ENCODE assay signal across 19 cellular contexts in the genomic region with DNA sequence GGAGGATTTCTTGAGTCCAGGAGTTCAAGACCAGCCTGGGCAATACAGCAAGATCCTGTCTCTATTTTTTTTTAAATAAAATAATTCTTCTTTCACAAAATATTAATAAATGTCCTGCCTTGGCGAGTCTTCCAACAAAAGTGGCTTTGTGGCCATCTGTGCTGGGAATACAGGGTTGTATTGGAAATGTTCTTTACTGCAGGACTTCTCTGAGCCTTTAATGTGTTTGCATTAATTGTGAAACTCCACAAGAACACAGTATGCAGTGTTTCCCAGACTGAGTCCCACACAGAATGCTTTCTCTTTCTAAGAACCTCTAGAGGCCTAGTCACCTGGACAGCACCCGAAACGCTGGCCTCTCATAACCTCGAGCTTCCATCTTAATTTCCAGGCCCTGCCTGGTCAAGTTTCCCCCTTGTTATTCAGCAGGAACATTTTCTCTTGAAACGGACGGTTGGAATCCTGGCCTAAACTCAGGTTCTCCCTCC.
DNase-seq lines count a peak whose midpoint lies in the region; ATAC-seq, FAIRE-seq and TF ChIP-seq lines count a peak whose summit lies in the region.
"Had no signal": no experiment of that assay in that cellular context is flagged by ENCODE, and none has a peak within 500 bp of the region (broad histone marks: within the 10 kb centered on the region; RNA-seq: fewer than 3 reads in every experiment).

No MANE protein-coding gene starts in this region.

- peak overlapping the region; percentile 47 for H3K4me3 Mint-ChIP-seq in endodermal cell
- H3K4me3 Mint-ChIP-seq: activated CD4-positive, alpha-beta memory T cell treated with anti-CD3 and anti-CD28 coated beads for 36 hours; stimulated activated naive CD8-positive, alpha-beta T cell treated with anti-CD3 and anti-CD28 coated beads, Interleukin-15, Interleukin-2, amounts not matched to agents 100 ng/mL and 50 ng/mL, for 24 hours had no signal

- H3K9ac ChIP-seq in HCT116 (ENCODE audit: low read length) = peak overlapping the region; percentile 66
- H3K9ac ChIP-seq in endodermal cell (ENCODE audit: extremely low read depth, low read length, poor library complexity, severe bottlenecking) = no peak overlapping the region

- no peaks in the 10 kb centered on the region for H3K4me1 ChIP-seq in A549
- H3K4me1 ChIP-seq in HCT116 (ENCODE audit: control insufficient read depth in 1 of 2, insufficient read depth in 2 of 2, low read length in 2 of 2) = no peaks in the 10 kb centered on the region
- H3K4me1 ChIP-seq in endodermal cell (ENCODE audit: control insufficient read depth, insufficient read depth, low read length) = no peaks in the 10 kb centered on the region
- no peaks in the 10 kb centered on the region for H3K4me1 ChIP-seq in lower lobe of right lung
- H3K4me1 ChIP-seq: BE2C, colonic mucosa, prostate gland had no signal

- peaks cover 1% of the 10 kb centered on the region for H3K4me1 Mint-ChIP-seq in endodermal cell

- no peak overlapping the region for H3K27ac Mint-ChIP-seq in endodermal cell
- H3K27ac Mint-ChIP-seq: activated CD4-positive, alpha-beta memory T cell treated with anti-CD3 and anti-CD28 coated beads for 36 hours; stimulated activated naive CD8-positive, alpha-beta T cell treated with anti-CD3 and anti-CD28 coated beads, Interleukin-15, Interleukin-2, amounts not matched to agents 100 ng/mL and 50 ng/mL, for 24 hours had no signal

- H3K4me2 ChIP-seq in A549 (peak overlapping the region; percentile 63), HCT116 (ENCODE audit: low read length) (peak overlapping the region; percentile 76)

- peak overlapping the region; percentile 41 for H3K4me3 ChIP-seq in A549
- H3K4me3 ChIP-seq in HCT116 (replicated peaks in 1 of 2; ENCODE audit: low read depth in 1 of 2, low read length in 2 of 2) = peak overlapping the region; percentile 56 to 69
- H3K4me3 ChIP-seq in endodermal cell (ENCODE audit: low read length) = no peak overlapping the region
- peak overlapping the region; percentile 36 for H3K4me3 ChIP-seq in lower lobe of right lung
- H3K4me3 ChIP-seq: colonic mucosa, prostate gland, SK-N-MC had no signal

- DNase-seq in A549 (ENCODE audit: low read depth in 1 of 2, low spot score in 1 of 2) (peak in 1 of 2 experiments; percentile 9), HCT116 (ENCODE audit: low read depth, low spot score) (no peak), endodermal cell (no peak), lower lobe of right lung (no peak), mucosa of gallbladder (ENCODE audit: low spot score) (no peak), SK-N-DZ (ENCODE audit: low spot score) (no peak), SW 1271 (lab: John Stamatoyannopoulos, UW) (no peak)
- DNase-seq: activated CD4-positive, alpha-beta memory T cell treated with anti-CD3 and anti-CD28 coated beads for 36 hours; aorta; BE2C; kidney; NCI-H2029; NCI-H510A treated with DMSO at 0.1 percent for 48 hours; stimulated activated CD4-positive, alpha-beta T cell treated with anti-CD3 and anti-CD28 coated beads, Interleukin-12 subunit alpha, Interleukin-12 subunit beta, amount 100 ng/mL, for 4 hours had no signal

- peaks cover 6% of the 10 kb centered on the region for H3K9me3 Mint-ChIP-seq in endodermal cell
- H3K9me3 Mint-ChIP-seq: activated CD4-positive, alpha-beta memory T cell treated with anti-CD3 and anti-CD28 coated beads for 36 hours had no signal

- ATAC-seq in A549 = peak; percentile 60 to 74
- peak; percentile 39 for ATAC-seq in HCT116
- peak in 1 of 2 donors; percentile 38 for ATAC-seq in lower lobe of right lung
- no peak for ATAC-seq in HG03432 (IDR thresholded peaks at IDR 0.05; ENCODE audit: unreplicated experiment)

- CTCF ChIA-PET in A549 (lab: Yijun Ruan, JAX) (interaction anchor here (0.6 to 2.2 kb wide), 3 partner anchors 10 to 169 kb away, joined by 3 to 7 read pairs (median 4); no protein-coding TSS in a partner anchor), HCT116 (lab: Charles Lee) (interaction anchor here (1.2 kb wide), 1 partner anchor 24 kb away, joined by 7 read pairs; no protein-coding TSS in a partner anchor)

- POLR2A ChIA-PET in A549 (lab: Yijun Ruan, JAX) (interaction anchor here (0.8 kb wide), 1 partner anchor 17 kb away, joined by 3 read pairs; no protein-coding TSS in a partner anchor), HCT116 (lab: Charles Lee) (no interaction called here)

- intact Hi-C loops in HCT116 (cut with micrococcal nuclease) = no loop called here
- intact Hi-C loops in lower lobe of right lung (cut with DNase I) = no loop called here

- no peak for FAIRE-seq in A549 (lab: Jason Lieb, UNC)
- FAIRE-seq: kidney had no signal

- RAD21 ChIA-PET in HCT116 (lab: Charles Lee; ENCODE audit: low non-redundant PET in 1 of 2, low total read pairs in 2 of 2, uncharacterized antibody in 2 of 2, unreplicated experiment in 2 of 2) = no interaction called here

- H3K9me3 ChIP-seq in A549 (0 out of 3 replicates have a peak, but pooled peaks cover 3% of the 10 kb centered on the region), HCT116 (ENCODE audit: control insufficient read depth in 1 of 2, insufficient read depth in 1 of 2, low read depth in 1 of 2, low read length in 2 of 2) (no peaks in the 10 kb centered on the region; a peak in 1 of 4 replicates), endodermal cell (ENCODE audit: control insufficient read depth, low read length) (no peaks in the 10 kb centered on the region), lower lobe of right lung (no peaks in the 10 kb centered on the region)
- H3K9me3 ChIP-seq: BE2C, colonic mucosa, prostate gland had no signal

- no peak for TF ChIP-seq CTCF in A549 (IDR thresholded peaks at IDR 0.05)
- no peak for TF ChIP-seq CTCF in HCT116 (IDR thresholded peaks at IDR 0.05 in 2 of 3, conservative IDR thresholded peaks at IDR 0.05 in 1 of 3; ENCODE audit: borderline replicate concordance in 1 of 3, insufficient read depth in 1 of 3, low read depth in 2 of 3, low read length in 2 of 3)
- no peak for TF ChIP-seq CTCF in endodermal cell (conservative IDR thresholded peaks at IDR 0.05)
- TF ChIP-seq CTCF in lower lobe of right lung (IDR thresholded peaks at IDR 0.05) = no peak

- peak overlapping the region; percentile 41 for H2AFZ ChIP-seq in HCT116 (ENCODE audit: low read depth, low read length, poor library complexity, severe bottlenecking)

- H3K36me3 ChIP-seq in HCT116 (ENCODE audit: control insufficient read depth in 1 of 2, insufficient read depth in 2 of 2, low read length in 2 of 2) (no peaks in the 10 kb centered on the region), endodermal cell (ENCODE audit: control insufficient read depth, insufficient read depth, low read length) (no peaks in the 10 kb centered on the region), lower lobe of right lung (no peaks in the 10 kb centered on the region)
- H3K36me3 ChIP-seq: BE2C, colonic mucosa, prostate gland had no signal

- TF ChIP-seq EP300 in A549 (IDR thresholded peaks at IDR 0.05) = no peak

- peaks cover 22% of the 10 kb centered on the region for H3K27me3 Mint-ChIP-seq in endodermal cell (ENCODE audit: insufficient read depth)

- TSS peak; percentile 77 for BruUV-seq in HCT116 (replicated peaks; lab: Mats Ljungman, UMichigan)

- TF ChIP-seq POLR2A in A549 (IDR thresholded peaks at IDR 0.05; ENCODE audit: low read length) (no peak), HCT116 (IDR thresholded peaks at IDR 0.05; ENCODE audit: borderline replicate concordance, extremely low read depth, insufficient read depth, insufficient read length) (no peak)

- 12% methylated on average over 6 of the region's 6 CpGs for WGBS in A549 (ENCODE audit: missing lambda C conversion rate)
- 73 to 94% methylated on average over 2 to 6 of the region's 6 CpGs for WGBS in endodermal cell (ENCODE audit: insufficient coverage in 1 of 2, insufficient read length in 1 of 2), 2 experiments

- peak overlapping the region; percentile 73 to 80 for H3K27ac ChIP-seq in A549
- H3K27ac ChIP-seq in HCT116 (ENCODE audit: low read depth, low read length) = peak overlapping the region; percentile 37
- H3K27ac ChIP-seq in endodermal cell (ENCODE audit: low read depth, low read length) = no peak overlapping the region
- H3K27ac ChIP-seq in lower lobe of right lung = no peak overlapping the region
- H3K27ac ChIP-seq: colonic mucosa, prostate gland, SK-N-MC had no signal

- no peak for TF ChIP-seq RAD21 in A549 (conservative IDR thresholded peaks at IDR 0.05 in 1 of 2, IDR thresholded peaks at IDR 0.05 in 1 of 2)
- TF ChIP-seq RAD21 in HCT116 (IDR thresholded peaks at IDR 0.05; ENCODE audit: low read depth) = no peak

- H3K27me3 ChIP-seq in HCT116 (ENCODE audit: insufficient read depth, low read length) = no peaks in the 10 kb centered on the region
- no peaks in the 10 kb centered on the region for H3K27me3 ChIP-seq in endodermal cell (ENCODE audit: control insufficient read depth, insufficient read depth, low read length, poor library complexity, severe bottlenecking)
- peaks cover 6% of the 10 kb centered on the region for H3K27me3 ChIP-seq in lower lobe of right lung (ENCODE audit: low read depth)
- H3K27me3 ChIP-seq: BE2C, colonic mucosa had no signal

- no peaks in the 10 kb centered on the region for H3K79me2 ChIP-seq in HCT116 (ENCODE audit: insufficient read depth, low read length)

- H4K20me1 ChIP-seq in HCT116 (ENCODE audit: insufficient read depth) = no peaks in the 10 kb centered on the region

- no peaks in the 10 kb centered on the region for H3K36me3 Mint-ChIP-seq in endodermal cell (ENCODE audit: low read depth)
- H3K36me3 Mint-ChIP-seq: activated CD4-positive, alpha-beta memory T cell treated with anti-CD3 and anti-CD28 coated beads for 36 hours had no signal

- no peaks in the 10 kb centered on the region for H3K9me2 ChIP-seq in HCT116 (ENCODE audit: insufficient read depth)

TF ChIP-seq in A549, 52 proteins besides CTCF, POLR2A, EP300 and RAD21:
- peak; percentile 41; the same call in 1 of the 2 replicates for TF ChIP-seq PHF8 (IDR thresholded peaks at IDR 0.05; ENCODE audit: borderline replicate concordance, low read depth)
- no peak for TF ChIP-seq CEBPB (IDR thresholded peaks at IDR 0.05)

TF ChIP-seq in HCT116, 20 proteins besides CTCF, POLR2A, EP300 and RAD21 (continues in another document):
- TF ChIP-seq FOSL1 (IDR thresholded peaks at IDR 0.05; ENCODE audit: low read depth) (no peak), CEBPB (IDR thresholded peaks at IDR 0.05; ENCODE audit: low read depth) (no peak), ELF1 (IDR thresholded peaks at IDR 0.05; ENCODE audit: borderline replicate concordance, low read depth) (no peak), ZNF274 (IDR thresholded peaks at IDR 0.05; ENCODE audit: low read depth, low read length) (no peak), ZFX (IDR thresholded peaks at IDR 0.05) (no peak; the same call in 1 of the 2 replicates)

Comparison
In these comparisons a context has a peak if more than half of its experiments do, and no peak if none do; other contexts are left out.
1. H3K27ac ChIP-seq: peak in A549 (2 of 2) and HCT116 (single experiment); none in endodermal cell (single experiment) and lower lobe of right lung (single experiment).